Comparison of ENCODE assay signal across 8 cellular contexts in the genomic region with DNA sequence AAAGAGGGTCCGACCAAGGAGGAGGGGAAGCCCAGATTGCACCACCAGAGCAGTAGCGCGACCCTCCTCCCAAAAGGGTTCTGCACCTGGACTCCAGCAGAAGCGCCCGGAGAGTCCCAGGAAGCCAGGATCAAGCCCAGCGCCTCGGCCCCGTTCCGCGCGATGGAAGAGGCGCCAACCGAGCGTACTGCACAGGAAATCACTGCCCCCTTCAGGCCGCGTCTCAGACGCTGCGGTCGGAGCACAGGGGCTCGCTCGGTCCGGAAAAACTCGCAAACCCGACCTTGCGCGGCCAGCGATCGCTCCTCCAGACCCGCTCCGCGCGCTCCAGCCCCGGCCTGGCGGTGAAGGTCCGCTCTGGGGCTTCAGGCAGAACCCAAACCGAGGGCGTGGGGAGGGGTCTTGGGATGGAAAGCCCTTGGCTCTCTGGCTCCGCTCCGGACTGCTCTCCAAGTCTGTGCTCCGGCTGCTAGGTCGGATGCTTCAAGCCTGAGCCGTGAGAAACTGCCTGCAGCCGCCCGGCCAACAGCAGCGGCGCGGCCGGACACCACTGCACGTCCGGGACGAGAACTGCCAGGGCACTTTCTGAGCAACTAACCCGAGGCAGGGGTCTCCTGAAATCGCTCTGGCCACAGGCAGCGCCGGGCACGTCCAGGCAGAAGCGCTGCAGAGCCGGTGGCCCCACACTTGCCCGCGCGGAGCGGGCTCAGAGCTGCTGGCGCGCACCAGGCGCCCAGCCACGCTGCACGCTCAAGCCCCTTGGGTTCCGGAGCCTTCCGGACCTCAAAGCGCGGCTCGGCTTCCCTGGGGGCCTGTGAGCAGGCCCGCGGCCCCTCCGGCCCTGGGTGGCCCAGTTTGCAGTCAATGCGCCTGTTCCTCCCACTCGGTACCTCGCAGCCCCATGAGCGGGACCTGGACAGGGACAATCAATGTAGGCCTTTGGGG.
DNase-seq lines count a peak whose midpoint lies in the region; ATAC-seq lines count a peak whose summit lies in the region.

No MANE protein-coding gene starts in this region.

- no peak for ATAC-seq in HG02763 (IDR thresholded peaks at IDR 0.05; ENCODE audit: unreplicated experiment)

- H3K27ac ChIP-seq in angular gyrus (ENCODE audit: low read depth, low read length) = peak overlapping the region; percentile 57

- peak; percentile 64 for DNase-seq in stimulated activated CD4-positive, alpha-beta T cell treated with anti-CD3 and anti-CD28 coated beads, Interleukin-15, amount 100 ng/mL, for 24 hours
- no peak for DNase-seq in stimulated activated CD4-positive, alpha-beta T cell treated with anti-CD3 and anti-CD28 coated beads, Interleukin-4, amount 100 ng/mL, for 4 hours
- DNase-seq in NCI-H146 (lab: John Stamatoyannopoulos, UW) (peak; percentile 77), iPS DF 4.7 (ENCODE audit: extremely low read depth, low spot score) (peak; percentile 64), cortex of kidney (lab: John Stamatoyannopoulos, UW) (no peak)
- peak; percentile 5 for DNase-seq in stimulated activated CD8-positive, alpha-beta memory T cell treated with anti-CD3 and anti-CD28 coated beads, Interleukin-4, amount 100 ng/mL, for 24 hours (ENCODE audit: low read depth)

Comparison
In these comparisons a context has a peak if more than half of its experiments do, and no peak if none do; other contexts are left out.
1. DNase-seq: peak in stimulated activated CD4-positive, alpha-beta T cell treated with anti-CD3 and anti-CD28 coated beads, Interleukin-15, amount 100 ng/mL, for 24 hours (single experiment), NCI-H146 (single experiment), iPS DF 4.7 (single experiment) and stimulated activated CD8-positive, alpha-beta memory T cell treated with anti-CD3 and anti-CD28 coated beads, Interleukin-4, amount 100 ng/mL, for 24 hours (single experiment); none in stimulated activated CD4-positive, alpha-beta T cell treated with anti-CD3 and anti-CD28 coated beads, Interleukin-4, amount 100 ng/mL, for 4 hours (0 of 2) and cortex of kidney (single experiment).